8 cellular contexts compared by ENCODE assay signal in the genomic region with DNA sequence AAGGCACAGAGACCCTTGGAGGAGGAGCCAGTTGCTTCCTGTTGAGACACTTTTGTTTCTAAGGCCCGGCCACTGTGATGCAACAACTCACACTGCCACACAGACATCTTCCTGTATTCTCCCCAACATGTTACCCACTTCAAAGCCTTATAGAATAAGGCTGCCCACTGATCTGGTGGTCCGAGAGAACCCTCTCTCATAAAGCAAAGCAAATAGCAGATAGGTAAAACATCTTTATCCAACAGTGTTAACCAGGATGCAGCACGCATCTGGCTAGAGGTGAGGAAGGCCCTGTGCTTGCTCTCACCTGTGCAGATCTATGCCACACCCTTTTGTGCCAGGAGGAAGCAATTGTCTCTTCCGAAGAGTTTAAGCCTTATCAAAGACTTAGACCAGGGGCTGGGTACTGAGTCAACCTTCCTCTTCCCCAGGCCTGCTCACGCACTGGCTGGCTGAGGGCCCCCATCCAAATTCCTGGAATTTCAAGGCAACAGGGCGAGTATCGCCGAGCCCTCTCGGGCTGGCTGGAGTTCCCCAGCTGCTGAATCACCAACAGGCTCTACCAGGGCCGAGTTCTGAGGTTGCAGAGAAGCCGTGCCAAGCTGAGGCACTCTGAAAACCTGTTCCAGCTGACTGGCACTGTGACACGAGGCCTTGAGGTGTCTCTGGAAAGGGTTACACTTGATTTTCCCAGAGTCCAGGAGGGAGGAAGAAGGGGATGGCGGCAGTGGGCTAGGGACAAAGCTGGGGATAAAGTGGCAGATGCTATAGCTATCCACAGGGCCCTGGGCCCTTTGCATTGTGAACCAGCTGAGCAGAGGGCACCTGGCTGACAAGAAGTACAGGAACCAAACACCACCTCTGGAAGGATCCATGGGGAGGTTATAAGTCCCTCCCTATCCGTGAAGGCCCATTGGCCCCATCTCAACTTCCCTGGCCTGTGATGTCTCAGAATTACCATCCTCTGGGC. TPM values are rescaled to one million over a fixed set of nuclear protein-coding genes. Genes with fewer than 3 reads are reported as not detected.
DNase-seq lines count a peak whose midpoint lies in the region; ATAC-seq and TF ChIP-seq lines count a peak whose summit lies in the region.

No MANE protein-coding gene starts in this region.

- CTCF ChIA-PET in activated CD8-positive, alpha-beta memory T cell treated with anti-CD3 and anti-CD28 coated beads, Interleukin-2, amount 10 ng/mL, durations not matched to agents 7 days and 5 days (lab: Charles Lee) = interaction anchor here (1.2 to 1.4 kb wide), 2 partner anchors 9 to 10 kb away, joined by 3 read pairs; no protein-coding TSS in a partner anchor

- no peaks in the 10 kb centered on the region for H3K9me3 ChIP-seq in heart right ventricle

- 47 to 51% methylated on average over 14 of the region's 14 CpGs for WGBS in heart right ventricle, 2 donors

- H3K27me3 Mint-ChIP-seq in activated CD8-positive, alpha-beta memory T cell treated with anti-CD3 and anti-CD28 coated beads, Interleukin-2, amount 10 ng/mL, durations not matched to agents 7 days and 5 days = peaks cover 4% of the 10 kb centered on the region

- TF ChIP-seq CTCF in heart right ventricle (IDR thresholded peaks at IDR 0.05) = no peak

- no peaks in the 10 kb centered on the region for H3K36me3 Mint-ChIP-seq in activated CD8-positive, alpha-beta memory T cell treated with anti-CD3 and anti-CD28 coated beads, Interleukin-2, amount 10 ng/mL, durations not matched to agents 7 days and 5 days

- H3K27ac Mint-ChIP-seq in activated CD8-positive, alpha-beta memory T cell treated with anti-CD3 and anti-CD28 coated beads, Interleukin-2, amount 10 ng/mL, durations not matched to agents 7 days and 5 days = peak overlapping the region; percentile 30

- peak; percentile 27 for DNase-seq in stimulated activated CD4-positive, alpha-beta T cell treated with anti-CD3 and anti-CD28 coated beads, Interleukin-15, amount 100 ng/mL, for 24 hours
- DNase-seq in stimulated activated CD4-positive, alpha-beta T cell treated with anti-CD3 and anti-CD28 coated beads, Interleukin-2, amount 100 ng/mL, for 48 hours = no peak
- DNase-seq in activated CD8-positive, alpha-beta memory T cell treated with anti-CD3 and anti-CD28 coated beads, Interleukin-2, amount 10 ng/mL, durations not matched to agents 7 days and 5 days = peak; percentile 46
- DNase-seq in heart right ventricle (no peak), stromal cell of bone marrow (ENCODE audit: low read depth) (peak; percentile 48), NCI-H345 treated with DMSO at 0.1 percent for 48 hours (lab: John Stamatoyannopoulos, UW; ENCODE audit: unreplicated experiment) (no peak)

- no peaks in the 10 kb centered on the region for H3K9me3 Mint-ChIP-seq in activated CD8-positive, alpha-beta memory T cell treated with anti-CD3 and anti-CD28 coated beads, Interleukin-2, amount 10 ng/mL, durations not matched to agents 7 days and 5 days (ENCODE audit: low read depth)

- peak; percentile 60 for ATAC-seq in activated CD8-positive, alpha-beta memory T cell treated with anti-CD3 and anti-CD28 coated beads, Interleukin-2, amount 10 ng/mL, durations not matched to agents 7 days and 5 days
- peak in 7 of 8 donors; percentile 17 to 86 (median 44) for ATAC-seq in heart right ventricle
- no peak for ATAC-seq in GM19324 (IDR thresholded peaks at IDR 0.05; ENCODE audit: low FRiP score, unreplicated experiment)
- no peak for ATAC-seq in HG02763 (IDR thresholded peaks at IDR 0.05; ENCODE audit: unreplicated experiment)

- H3K27ac ChIP-seq in heart right ventricle = peak overlapping the region in 2 of 10 donors; percentile 48 to 82

- no peaks in the 10 kb centered on the region for H3K27me3 ChIP-seq in heart right ventricle

- H3K4me3 Mint-ChIP-seq in activated CD8-positive, alpha-beta memory T cell treated with anti-CD3 and anti-CD28 coated beads, Interleukin-2, amount 10 ng/mL, durations not matched to agents 7 days and 5 days = no peak overlapping the region

- no peaks in the 10 kb centered on the region for H3K36me3 ChIP-seq in heart right ventricle

- H3K4me1 Mint-ChIP-seq in activated CD8-positive, alpha-beta memory T cell treated with anti-CD3 and anti-CD28 coated beads, Interleukin-2, amount 10 ng/mL, durations not matched to agents 7 days and 5 days = peaks cover 13% of the 10 kb centered on the region

- H3K4me1 ChIP-seq in heart right ventricle = peaks cover 0 to 34% (median 9%) of the 10 kb centered on the region in 9 donors

- intact Hi-C loops in heart right ventricle (cut with DNase I) = no loop called here

- peak overlapping the region in 1 of 10 donors; percentile 7 for H3K4me3 ChIP-seq in heart right ventricle

RNA-seq across cellular contexts. Expression of a gene that starts 29.3 kb away (rescaled TPM):
- total RNA-seq in activated CD8-positive, alpha-beta memory T cell treated with anti-CD3 and anti-CD28 coated beads, Interleukin-2, amount 10 ng/mL, durations not matched to agents 7 days and 5 days = not detected
- total RNA-seq in heart right ventricle = 1 to 10 TPM in 6 of 10 donors, under 1 TPM in 4; 0.28 to 3.4 (median 1.3) TPM
- 1 to 10 TPM in 1 of 2 donors, under 1 TPM in 1; 0.17 to 1.2 TPM for polyA plus RNA-seq in heart right ventricle

Comparison
In these comparisons a context has a peak if more than half of its experiments do, and no peak if none do; other contexts are left out.
1. DNase-seq: peak in stimulated activated CD4-positive, alpha-beta T cell treated with anti-CD3 and anti-CD28 coated beads, Interleukin-15, amount 100 ng/mL, for 24 hours (single experiment), activated CD8-positive, alpha-beta memory T cell treated with anti-CD3 and anti-CD28 coated beads, Interleukin-2, amount 10 ng/mL, durations not matched to agents 7 days and 5 days (single experiment) and stromal cell of bone marrow (single experiment); none in stimulated activated CD4-positive, alpha-beta T cell treated with anti-CD3 and anti-CD28 coated beads, Interleukin-2, amount 100 ng/mL, for 48 hours (0 of 2), heart right ventricle (0 of 2) and NCI-H345 treated with DMSO at 0.1 percent for 48 hours (single experiment).
2. ATAC-seq: peak in activated CD8-positive, alpha-beta memory T cell treated with anti-CD3 and anti-CD28 coated beads, Interleukin-2, amount 10 ng/mL, durations not matched to agents 7 days and 5 days (single experiment) and heart right ventricle (7 of 8); none in GM19324 (single experiment) and HG02763 (single experiment).